In the genomic region with DNA sequence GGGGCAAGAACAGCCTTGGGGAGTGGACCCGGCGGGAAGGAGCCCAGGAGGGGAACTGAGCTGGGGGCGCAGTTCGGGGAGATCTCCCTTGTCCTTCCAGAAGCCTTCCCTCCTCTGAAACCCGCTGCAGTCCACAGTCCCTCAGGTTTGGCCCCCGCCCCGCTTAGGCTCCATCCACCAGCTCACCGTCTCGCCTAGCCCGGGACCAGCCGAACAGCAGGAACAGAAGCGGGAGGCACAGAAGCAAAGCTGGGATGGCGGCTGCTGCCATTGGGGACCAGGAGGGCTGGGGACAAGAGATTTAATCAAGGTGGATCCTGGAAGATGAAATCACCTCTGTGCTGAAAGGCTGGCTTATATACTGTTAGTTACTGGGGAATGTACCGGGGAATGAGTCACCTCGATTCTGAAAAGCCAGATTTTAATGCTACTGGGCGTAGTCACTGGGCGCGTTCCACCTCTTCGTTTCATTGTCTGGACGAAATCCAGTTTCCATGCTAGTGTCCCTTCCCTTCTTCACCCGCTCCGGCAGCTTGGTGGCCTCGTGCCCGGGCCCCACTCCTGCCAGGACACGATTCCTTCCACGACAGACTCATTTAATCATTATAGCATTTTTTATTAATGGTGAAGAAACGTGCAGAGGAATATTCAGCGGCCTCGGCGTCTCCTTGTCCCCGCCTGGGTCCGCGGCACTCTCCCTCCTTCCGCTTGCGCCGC, we compare ENCODE assay signal across 9 cellular contexts. TPM values are rescaled to one million over a fixed set of nuclear protein-coding genes. Genes with fewer than 3 reads are reported as not detected.
DNase-seq lines count a peak whose midpoint lies in the region; ATAC-seq and TF ChIP-seq lines count a peak whose summit lies in the region.
"Had no signal": no experiment of that assay in that cellular context is flagged by ENCODE, and none has a peak within 500 bp of the region (broad histone marks: within the 10 kb centered on the region; RNA-seq: fewer than 3 reads in every experiment).

A gene with protein sequence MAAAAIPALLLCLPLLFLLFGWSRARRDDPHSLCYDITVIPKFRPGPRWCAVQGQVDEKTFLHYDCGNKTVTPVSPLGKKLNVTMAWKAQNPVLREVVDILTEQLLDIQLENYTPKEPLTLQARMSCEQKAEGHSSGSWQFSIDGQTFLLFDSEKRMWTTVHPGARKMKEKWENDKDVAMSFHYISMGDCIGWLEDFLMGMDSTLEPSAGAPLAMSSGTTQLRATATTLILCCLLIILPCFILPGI (minus strand): TSS at position 332 of the 717 bp plus-strand sequence. CDS start 61 bp downstream, at position 271.

- peak; percentile 51 for DNase-seq in 8988T
- peak; percentile 24 for DNase-seq in brain microvascular endothelial cell
- no peak for DNase-seq in left lung
- DNase-seq in NCI-H1694 treated with DMSO at 0.1 percent for 48 hours (lab: John Stamatoyannopoulos, UW) = no peak
- DNase-seq in NCI-H446 (lab: John Stamatoyannopoulos, UW) = no peak
- DNase-seq: activated naive CD8-positive, alpha-beta T cell treated with anti-CD3 and anti-CD28 coated beads, Interleukin-2, amount 10 ng/mL, durations not matched to agents 7 days and 5 days had no signal

- CTCF ChIA-PET in HEK293 (lab: Yijun Ruan, JAX) = interaction anchor here (1.3 to 2.2 kb wide), 3 partner anchors 9 to 370 kb away, joined by 3 to 11 read pairs (median 5); no protein-coding TSS in a partner anchor

- no peak within 1 kb of the TSS for H3K27ac ChIP-seq in HEK293 (ENCODE audit: extremely low read depth, low read depth, low read length)
- no peak within 1 kb of the TSS for H3K27ac ChIP-seq in brain microvascular endothelial cell
- no peak within 1 kb of the TSS for H3K27ac ChIP-seq in left lung

- H3K4me1 ChIP-seq in HEK293 (ENCODE audit: control insufficient read depth, insufficient read depth, low read length) (no peaks in the 10 kb centered on the region), left lung (peaks cover 9 to 10% of the 10 kb centered on the region in 2 donors)

- TF ChIP-seq CTCF in HEK293 (tag by site-specific recombination; IDR thresholded peaks at IDR 0.05) (no peak), brain microvascular endothelial cell (IDR thresholded peaks at IDR 0.05; ENCODE audit: low read depth, low read length, missing control alignments) (no peak), left lung (IDR thresholded peaks at IDR 0.05) (no peak)

- H3K9me3 ChIP-seq in HEK293 (ENCODE audit: control insufficient read depth, insufficient read depth, low read depth, low read length) = no peaks in the 10 kb centered on the region
- H3K9me3 ChIP-seq in left lung = no peaks in the 10 kb centered on the region

- in situ Hi-C loops in brain microvascular endothelial cell (cut with HindIII; ENCODE audit: low pct_ligation_motif_present, low sequenced_read_pairs) = no loop called here

- peak; percentile 86 for ATAC-seq in left lung
- ATAC-seq in HG02678 (IDR thresholded peaks at IDR 0.05; ENCODE audit: unreplicated experiment) = no peak
- ATAC-seq in GM21390 (IDR thresholded peaks at IDR 0.05; ENCODE audit: unreplicated experiment) = no peak

- H3K36me3 ChIP-seq in HEK293 (ENCODE audit: control insufficient read depth in 2 of 2, insufficient read depth in 1 of 2, low read length in 2 of 2) (no peaks in the 10 kb centered on the region), brain microvascular endothelial cell (replicated peaks) (no peaks in the 10 kb centered on the region), left lung (no peaks in the 10 kb centered on the region)

- H3K27me3 ChIP-seq in brain microvascular endothelial cell (replicated peaks) (peaks cover 35% of the 10 kb centered on the region), left lung (peaks cover 10 to 53% of the 10 kb centered on the region in 2 donors)

- H3K4me3 ChIP-seq in HEK293 (ENCODE audit: low read depth, low read length) = peak within 1 kb of the TSS; percentile 24
- peak within 1 kb of the TSS; percentile 37 for H3K4me3 ChIP-seq in brain microvascular endothelial cell (ENCODE audit: low read depth, low read length)
- H3K4me3 ChIP-seq in left lung = peak within 1 kb of the TSS; percentile 6 to 16

- POLR2A ChIA-PET in HEK293 (lab: Yijun Ruan, JAX) = no interaction called here

- intact Hi-C loops in left lung (cut with DNase I) = no loop called here

TF ChIP-seq in HEK293, 187 proteins besides CTCF, POLR2A, EP300 and RAD21:
- TF ChIP-seq SP7 (tag by site-specific recombination; IDR thresholded peaks at IDR 0.05) (no peak), KLF1 (tag by site-specific recombination; IDR thresholded peaks at IDR 0.05) (peak; percentile 71)
- TF ChIP-seq, protein P1, sequence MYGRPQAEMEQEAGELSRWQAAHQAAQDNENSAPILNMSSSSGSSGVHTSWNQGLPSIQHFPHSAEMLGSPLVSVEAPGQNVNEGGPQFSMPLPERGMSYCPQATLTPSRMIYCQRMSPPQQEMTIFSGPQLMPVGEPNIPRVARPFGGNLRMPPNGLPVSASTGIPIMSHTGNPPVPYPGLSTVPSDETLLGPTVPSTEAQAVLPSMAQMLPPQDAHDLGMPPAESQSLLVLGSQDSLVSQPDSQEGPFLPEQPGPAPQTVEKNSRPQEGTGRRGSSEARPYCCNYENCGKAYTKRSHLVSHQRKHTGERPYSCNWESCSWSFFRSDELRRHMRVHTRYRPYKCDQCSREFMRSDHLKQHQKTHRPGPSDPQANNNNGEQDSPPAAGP (tag by site-specific recombination; IDR thresholded peaks at IDR 0.05) = peak; percentile 54; the same call in 1 of the 2 replicates

RNA-seq across cellular contexts. Expression of the gene that starts here (rescaled TPM):
- total RNA-seq in left lung = under 1 TPM in 1 of 2 donors, not detected in 1; 0.58 TPM
- total RNA-seq: activated naive CD8-positive, alpha-beta T cell treated with anti-CD3 and anti-CD28 coated beads, Interleukin-2, amount 10 ng/mL, durations not matched to agents 7 days and 5 days had no signal

Comparison
In these comparisons a context has a peak if more than half of its experiments do, and no peak if none do; other contexts are left out.
1. Peak in ATAC-seq and H3K4me3 ChIP-seq in left lung; RNA of the gene not detected or under 1 TPM.
2. DNase-seq: peak in 8988T (single experiment) and brain microvascular endothelial cell (single experiment); none in left lung (0 of 2), NCI-H1694 treated with DMSO at 0.1 percent for 48 hours (single experiment) and NCI-H446 (0 of 2).
3. Peak in every context shown above with its lines, with median percentiles within 50 percentile points of each other: H3K4me3 ChIP-seq.